25 cellular contexts compared by ENCODE assay signal in the genomic region with DNA sequence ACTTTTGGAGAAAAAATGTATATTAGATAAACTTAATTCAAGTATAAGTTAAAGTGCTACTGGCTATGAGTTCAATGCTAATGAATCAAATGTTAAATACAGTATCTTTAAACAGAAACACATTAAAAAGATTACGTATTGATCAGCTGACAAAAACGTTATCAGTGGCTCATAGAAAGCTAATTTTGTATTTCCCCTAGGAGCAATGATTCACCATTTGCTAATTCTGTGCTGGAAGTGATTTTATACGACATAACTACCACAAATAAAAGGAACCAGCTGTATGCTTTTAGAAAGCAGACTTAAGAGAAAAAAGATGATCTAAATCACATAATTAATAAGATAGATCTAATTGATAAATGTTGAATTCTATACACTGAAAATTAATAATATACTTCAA. TPM values are rescaled to one million over a fixed set of nuclear protein-coding genes. Genes with fewer than 3 reads are reported as not detected.
DNase-seq lines count a peak whose midpoint lies in the region; ATAC-seq and TF ChIP-seq lines count a peak whose summit lies in the region.
"Had no signal": no experiment of that assay in that cellular context is flagged by ENCODE, and none has a peak within 500 bp of the region (broad histone marks: within the 10 kb centered on the region; RNA-seq: fewer than 3 reads in every experiment).

No MANE protein-coding gene starts in this region.

- no peak overlapping the region for H3K4me2 ChIP-seq in Karpas-422 (ENCODE audit: low read depth, low read length, poor library complexity, severe bottlenecking)
- H3K4me2 ChIP-seq: SK-N-SH had no signal

- no peaks in the 10 kb centered on the region for H3K27me3 ChIP-seq in foreskin keratinocyte
- H3K27me3 ChIP-seq in Karpas-422 (ENCODE audit: low read length), result no peaks in the 10 kb centered on the region
- H3K27me3 ChIP-seq: ovary, uterus had no signal

- H3K9me3 ChIP-seq in Karpas-422 (ENCODE audit: low read length), result 0 out of 2 replicates have a peak, but pooled peaks cover 3% of the 10 kb centered on the region
- H3K9me3 ChIP-seq: ovary, SK-N-SH, uterus had no signal

- no peaks in the 10 kb centered on the region for H3K9me2 ChIP-seq in Karpas-422 (replicated peaks; ENCODE audit: insufficient read depth, low read length)
- H3K9me2 ChIP-seq: SK-N-SH had no signal

- ATAC-seq in foreskin keratinocyte, result no peak
- ATAC-seq: activated naive CD4-positive, alpha-beta T cell treated with anti-CD3 and anti-CD28 coated beads, Interleukin-2, amount 50 U/mL, for 72 hours; activated T-helper 17 cell treated with anti-CD3 and anti-CD28 coated beads, Interleukin-2, amount 50 U/mL, for 72 hours; left ventricle myocardium superior; stimulated activated memory B cell treated with anti-CD40 and anti-IgM and Interleukin-4, amounts not matched to agents 10 μg/mL and 1 μg/mL and 100 μg/mL, for 72 hours had no signal

- H3K27ac ChIP-seq in foreskin keratinocyte (peak overlapping the region; percentile 25), Karpas-422 (ENCODE audit: low read length) (no peak overlapping the region)
- H3K27ac ChIP-seq: C4-2B, ovary, uterus had no signal

- DNase-seq in AG09319 (ENCODE audit: extremely low read depth, low read depth), result peak; percentile 1
- peak; percentile 19 for DNase-seq in LHCN-M2 (ENCODE audit: low read depth)
- peak; percentile 30 for DNase-seq in dermis blood vessel endothelial cell
- no peak for DNase-seq in foreskin keratinocyte
- DNase-seq in AG08395 (ENCODE audit: low spot score), result no peak
- no peak for DNase-seq in Karpas-422
- no peak for DNase-seq in glomerular visceral epithelial cell (ENCODE audit: extremely low spot score)
- no peak for DNase-seq in stimulated activated naive CD4-positive, alpha-beta T cell (lab: John Stamatoyannopoulos, UW)
- DNase-seq: activated CD4-positive, alpha-beta T cell treated with anti-CD3 and anti-CD28 coated beads, Interleukin-2, amount 50 U/mL, for 1 hour; DND-41; foreskin melanocyte; H7; hippocampal formation; left ventricle myocardium superior; midbrain; NCI-H1048; ovary; SK-N-SH; stimulated activated CD4-positive, alpha-beta T cell treated with anti-CD3 and anti-CD28 coated beads, Interleukin-4, amount 100 ng/mL, for 1 hour; T-helper 2 cell; uterus had no signal

- no peak overlapping the region for H3K4me3 ChIP-seq in Karpas-422 (ENCODE audit: low read length)
- H3K4me3 ChIP-seq: ovary, uterus had no signal

- H3K79me2 ChIP-seq in Karpas-422 (ENCODE audit: low read length), result peaks cover 13% of the 10 kb centered on the region; the same call in 1 of the 2 replicates

- H3K4me1 ChIP-seq in foreskin keratinocyte, result peaks cover 12% of the 10 kb centered on the region
- peaks cover 7% of the 10 kb centered on the region for H3K4me1 ChIP-seq in Karpas-422 (ENCODE audit: low read length)
- H3K4me1 ChIP-seq: uterus had no signal

- H4K20me1 ChIP-seq in Karpas-422 (ENCODE audit: insufficient read depth, low read depth, low read length), result no peaks in the 10 kb centered on the region

- peaks cover 71% of the 10 kb centered on the region for H3K36me3 ChIP-seq in Karpas-422 (ENCODE audit: insufficient read depth, low read length)
- H3K36me3 ChIP-seq: ovary, uterus had no signal

- no peak for TF ChIP-seq CTCF in AG09319 (IDR thresholded peaks at IDR 0.05; ENCODE audit: low read depth, low read length)
- TF ChIP-seq CTCF in foreskin keratinocyte (conservative IDR thresholded peaks at IDR 0.05), result no peak

- no peak overlapping the region for H2AFZ ChIP-seq in Karpas-422 (ENCODE audit: low read length)

- no peak overlapping the region for H3K9ac ChIP-seq in Karpas-422 (ENCODE audit: low read length)
- H3K9ac ChIP-seq: SK-N-SH had no signal

RNA-seq across cellular contexts. Expression of gene MRE11, which starts 43.6 kb away (rescaled TPM):
- total RNA-seq in LHCN-M2 (2014; rRNA removed) (12.9 and 19.0 TPM in 2 replicates), dermis blood vessel endothelial cell (14.0 and 19.6 TPM in 2 replicates), foreskin keratinocyte (18.7 and 20.8 TPM in 2 replicates)
- polyA plus RNA-seq in LHCN-M2 (2012), result 4.5 TPM
- 6.7 and 8.8 TPM in 2 replicates for polyA plus RNA-seq in foreskin keratinocyte
- total RNA-seq in Karpas-422 (2014; rRNA removed; shearing (Covaris generic); ENCODE audit: low replicate concordance), result 64.5 and 115 TPM in 2 replicates

RNA-seq across cellular contexts. Expression of gene ANKRD49, which starts 43.7 kb away (rescaled TPM):
- total RNA-seq in LHCN-M2 (2014; rRNA removed) (11.5 and 12.2 TPM in 2 replicates), dermis blood vessel endothelial cell (11.2 and 15.7 TPM in 2 replicates), foreskin keratinocyte (11.7 and 11.9 TPM in 2 replicates)
- polyA plus RNA-seq in LHCN-M2 (2012), result 3.6 TPM
- polyA plus RNA-seq in foreskin keratinocyte, result 5.5 and 7.4 TPM in 2 replicates
- total RNA-seq in Karpas-422 (2014; rRNA removed; shearing (Covaris generic); ENCODE audit: low replicate concordance), result 60.8 and 112 TPM in 2 replicates

RNA-seq across cellular contexts. Expression of gene GPR83, which starts 48.8 kb away (rescaled TPM):
- total RNA-seq in LHCN-M2 (2014; rRNA removed), result not detected in 2 replicates
- polyA plus RNA-seq in LHCN-M2 (2012), result not detected
- total RNA-seq in dermis blood vessel endothelial cell, result not detected in 2 replicates
- not detected in 2 replicates for total RNA-seq in foreskin keratinocyte
- polyA plus RNA-seq in foreskin keratinocyte, result not detected in 2 replicates
- total RNA-seq in Karpas-422 (2014; rRNA removed; shearing (Covaris generic); ENCODE audit: low replicate concordance), result 0.11 TPM in 1 of 2 replicates, not detected in the other

Comparison
In these comparisons a context has a peak if more than half of its experiments do, and no peak if none do; other contexts are left out.
1. DNase-seq: peak in AG09319 (single experiment), LHCN-M2 (single experiment) and dermis blood vessel endothelial cell (single experiment); none in foreskin keratinocyte (0 of 2), AG08395 (single experiment), Karpas-422 (single experiment), glomerular visceral epithelial cell (single experiment) and stimulated activated naive CD4-positive, alpha-beta T cell (0 of 6).